ENCODE assay signal across 16 cellular contexts in the genomic region with DNA sequence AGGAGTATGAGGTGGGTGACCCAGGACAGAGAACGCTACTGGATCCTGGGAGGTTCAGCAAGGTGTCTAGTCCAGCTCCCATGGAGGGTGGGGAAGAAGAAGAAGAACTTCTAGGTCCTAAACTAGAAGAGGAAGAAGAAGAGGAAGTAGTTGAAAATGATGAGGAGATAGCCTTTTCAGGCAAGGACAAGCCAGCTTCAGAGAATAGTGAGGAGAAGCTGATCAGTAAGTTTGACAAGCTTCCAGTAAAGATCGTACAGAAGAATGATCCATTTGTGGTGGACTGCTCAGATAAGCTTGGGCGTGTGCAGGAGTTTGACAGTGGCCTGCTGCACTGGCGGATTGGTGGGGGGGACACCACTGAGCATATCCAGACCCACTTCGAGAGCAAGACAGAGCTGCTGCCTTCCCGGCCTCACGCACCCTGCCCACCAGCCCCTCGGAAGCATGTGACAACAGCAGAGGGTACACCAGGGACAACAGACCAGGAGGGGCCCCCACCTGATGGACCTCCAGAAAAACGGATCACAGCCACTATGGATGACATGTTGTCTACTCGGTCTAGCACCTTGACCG. TPM values are rescaled to one million over a fixed set of nuclear protein-coding genes. Genes with fewer than 3 reads are reported as not detected.
DNase-seq lines count a peak whose midpoint lies in the region; ATAC-seq, FAIRE-seq and TF ChIP-seq lines count a peak whose summit lies in the region.
"Had no signal": no experiment of that assay in that cellular context is flagged by ENCODE, and none has a peak within 500 bp of the region (broad histone marks: within the 10 kb centered on the region; RNA-seq: fewer than 3 reads in every experiment).

No MANE protein-coding gene starts in this region.

- ATAC-seq in right lobe of liver (no peak), HepG2 (no peak), T-helper 17 cell (no peak), GM18519 (IDR thresholded peaks at IDR 0.05; ENCODE audit: low FRiP score, unreplicated experiment) (no peak), GM18520 (IDR thresholded peaks at IDR 0.05; ENCODE audit: unreplicated experiment) (no peak)
- ATAC-seq in effector memory CD8-positive, alpha-beta T cell (replicated peaks), result no peak
- ATAC-seq: pancreas had no signal

- no peaks in the 10 kb centered on the region for H3K27me3 ChIP-seq in right lobe of liver
- no peaks in the 10 kb centered on the region for H3K27me3 ChIP-seq in HepG2 (ENCODE audit: control insufficient read depth in 1 of 2, insufficient read depth in 2 of 2, low read length in 2 of 2)
- H3K27me3 ChIP-seq: pancreas, tibial artery had no signal

- in situ Hi-C loops in HepG2 (cut with HindIII; ENCODE audit: extremely low pct_ligation_motif_present, low pct_unique_long_range_greater_than_20kb), result no loop called here
- in situ Hi-C loops in GM13977 (cut with MboI; ENCODE audit: low pct_unique_long_range_greater_than_20kb, low sequenced_read_pairs, unreplicated experiment), result no loop called here

- H3K4me3 ChIP-seq in right lobe of liver (no peak overlapping the region), HepG2 (replicated peaks in 1 of 3; ENCODE audit: insufficient read depth in 1 of 3, low read depth in 2 of 3, low read length in 3 of 3) (no peak overlapping the region)
- H3K4me3 ChIP-seq: pancreas, SK-N-MC, tibial artery had no signal

- H3K9me3 ChIP-seq in right lobe of liver (no peaks in the 10 kb centered on the region), HepG2 (ENCODE audit: low read length) (no peaks in the 10 kb centered on the region), T-helper 17 cell (ENCODE audit: control insufficient read depth, low read length, poor library complexity, severe bottlenecking) (no peaks in the 10 kb centered on the region)
- H3K9me3 ChIP-seq: pancreas, tibial artery had no signal

- TF ChIP-seq EP300 in HepG2 (IDR thresholded peaks at IDR 0.05; ENCODE audit: low read depth in 2 of 2, low read length in 2 of 2) (no peak), HepG2 (CRISPR knock-in tag; IDR thresholded peaks at IDR 0.05; ENCODE audit: borderline replicate concordance) (no peak)

- peaks cover 31% of the 10 kb centered on the region for H3K4me1 Mint-ChIP-seq in T-helper 17 cell
- H3K4me1 Mint-ChIP-seq in effector memory CD8-positive, alpha-beta T cell (ENCODE audit: low read depth in 2 of 2), result peaks cover 24 to 29% of the 10 kb centered on the region in 2 donors

- peak overlapping the region; percentile 89 for H3K27ac Mint-ChIP-seq in T-helper 17 cell
- peak overlapping the region; percentile 17 to 60 for H3K27ac Mint-ChIP-seq in effector memory CD8-positive, alpha-beta T cell

- 77% methylated on average over 2 of the region's 11 CpGs for WGBS in right lobe of liver (ENCODE audit: insufficient coverage, low coverage, low lambda C conversion rate, missing lambda C conversion rate)
- WGBS in HepG2 (ENCODE audit: low lambda C conversion rate), result 98% methylated on average over 8 of the region's 11 CpGs

- H3K4me3 Mint-ChIP-seq in T-helper 17 cell, result no peak overlapping the region
- H3K4me3 Mint-ChIP-seq in effector memory CD8-positive, alpha-beta T cell, result no peak overlapping the region

- no peak overlapping the region for H2AFZ ChIP-seq in HepG2 (ENCODE audit: low read length)

- DNase-seq in right lobe of liver (no peak), HepG2 (ENCODE audit: low spot score) (no peak), T-helper 17 cell (no peak), GM13977 (ENCODE audit: low spot score) (no peak)
- no peak for DNase-seq in effector memory CD8-positive, alpha-beta T cell
- no peak for DNase-seq in stimulated activated CD4-positive, alpha-beta T cell treated with anti-CD3 and anti-CD28 coated beads, Interleukin-1b, Interleukin-23, amount 100 ng/mL, for 48 hours
- DNase-seq: central memory CD4-positive, alpha-beta T cell; DND-41; NCI-H1105 treated with DMSO at 0.1 percent for 48 hours; NCI-H345; pancreas; tibial artery had no signal

- H3K36me3 ChIP-seq in right lobe of liver, result peaks cover 16 to 60% (median 36%) of the 10 kb centered on the region in 4 donors
- peaks cover 29 to 63% of the 10 kb centered on the region in 2 experiments for H3K36me3 ChIP-seq in HepG2 (replicated peaks in 1 of 2; ENCODE audit: control insufficient read depth in 1 of 2, insufficient read depth in 2 of 2, low read length in 2 of 2)

- POLR2A ChIA-PET in HepG2 (lab: Yijun Ruan, JAX), result no interaction called here

- peaks cover 4% of the 10 kb centered on the region for H3K79me2 ChIP-seq in HepG2 (ENCODE audit: insufficient read depth, low read length)

- no peak for TF ChIP-seq POLR2A in right lobe of liver (IDR thresholded peaks at IDR 0.05)
- TF ChIP-seq POLR2A in HepG2 (IDR thresholded peaks at IDR 0.05; ENCODE audit: insufficient read depth in 1 of 2, low read depth in 2 of 2, low read length in 2 of 2), result no peak

- H4K20me1 ChIP-seq in HepG2 (ENCODE audit: insufficient read depth, low read length), result no peaks in the 10 kb centered on the region

- H3K9ac ChIP-seq in HepG2 (ENCODE audit: insufficient read depth, low read depth, low read length), result no peak overlapping the region

- H3K4me1 ChIP-seq in right lobe of liver (peaks cover 0 to 45% (median 17%) of the 10 kb centered on the region in 4 donors), HepG2 (ENCODE audit: insufficient read depth, low read length) (peaks cover 28% of the 10 kb centered on the region)

- CTCF ChIA-PET in HepG2 (lab: Yijun Ruan, JAX; ENCODE audit: low intra/inter-chr PET ratio, low total read pairs), result no interaction called here

- H3K36me3 Mint-ChIP-seq in T-helper 17 cell (ENCODE audit: low read depth), result peaks cover 11% of the 10 kb centered on the region
- peaks cover 81% of the 10 kb centered on the region for H3K36me3 Mint-ChIP-seq in effector memory CD8-positive, alpha-beta T cell (ENCODE audit: insufficient read depth)

- no peaks in the 10 kb centered on the region for H3K27me3 Mint-ChIP-seq in T-helper 17 cell
- no peaks in the 10 kb centered on the region for H3K27me3 Mint-ChIP-seq in effector memory CD8-positive, alpha-beta T cell

- peak overlapping the region in 2 of 3 donors; percentile 100 for H3K27ac ChIP-seq in right lobe of liver
- H3K27ac ChIP-seq in HepG2 (ENCODE audit: extremely low read length, insufficient read depth, low read length), result no peak overlapping the region
- H3K27ac ChIP-seq: epithelial cell of prostate, pancreas, SK-N-MC, tibial artery had no signal

- FAIRE-seq in HepG2 (lab: Jason Lieb, UNC), result no peak
- FAIRE-seq: pancreas had no signal

- no peaks in the 10 kb centered on the region for H3K9me3 Mint-ChIP-seq in effector memory CD8-positive, alpha-beta T cell

- intact Hi-C loops in right lobe of liver (cut with DNase I) (loop anchor here in 1 of 2 donors (10.0 kb wide), 1 partner anchor 74 kb away; no protein-coding TSS in a partner anchor), HepG2 (cut with micrococcal nuclease; ENCODE audit: unreplicated experiment) (no loop called here)

- no peak overlapping the region for H3K4me2 ChIP-seq in HepG2 (ENCODE audit: low read depth, low read length)

- TF ChIP-seq CTCF in right lobe of liver (IDR thresholded peaks at IDR 0.05) (no peak), HepG2 (CRISPR knock-in tag; IDR thresholded peaks at IDR 0.05) (no peak), GM13977 (IDR thresholded peaks at IDR 0.05; ENCODE audit: extremely low read depth, insufficient read depth, missing control alignments) (no peak)

- no TSS peak for BruUV-seq in HepG2 (replicated peaks; lab: Mats Ljungman, UMichigan)

- no peak for TF ChIP-seq RAD21 in HepG2 (CRISPR knock-in tag; IDR thresholded peaks at IDR 0.05)

RNA-seq across cellular contexts. Expression of a gene that starts 8.6 kb away (rescaled TPM):
- total RNA-seq in right lobe of liver, result 10 to 100 TPM; 13.2 to 27.8 (median 19.2) TPM
- 7.9 and 13.5 TPM in 2 replicates for total RNA-seq in HepG2 (2016; rRNA removed; fragmentation: Illumina TruSeq; extraction: Trizol)
- total RNA-seq in HepG2 (2016; cell fraction: cytosol; rRNA removed; fragmentation: Illumina TruSeq; extraction: Trizol; ENCODE audit: low read depth), result 4.3 and 4.8 TPM in 2 replicates
- 8.9 and 14.1 TPM in 2 replicates for total RNA-seq in HepG2 (2016; cell fraction: insoluble cytoplasmic fraction; rRNA removed; fragmentation: Illumina TruSeq; extraction: Trizol)
- total RNA-seq in HepG2 (2016; cell fraction: membrane; rRNA removed; fragmentation: Illumina TruSeq; extraction: Trizol), result 9.7 and 9.9 TPM in 2 replicates
- total RNA-seq in HepG2 (2016; cell fraction: nucleus; rRNA removed; fragmentation: Illumina TruSeq; extraction: Trizol), result 14.6 and 15.0 TPM in 2 replicates
- polyA plus RNA-seq in HepG2 (2011; rRNA removed), result 22.7 and 26.0 TPM in 2 replicates
- 21.0 and 27.5 TPM in 2 replicates for polyA plus RNA-seq in HepG2 (2011; cell fraction: cytosol; rRNA removed)
- polyA plus RNA-seq in HepG2 (2011; cell fraction: nucleus; rRNA removed), result 14.3 and 18.5 TPM in 2 replicates
- polyA plus RNA-seq in HepG2 (2012), result 13.6 and 14.8 TPM in 2 replicates
- polyA plus RNA-seq in HepG2 (2016; cell fraction: cytosol; fragmentation: Illumina TruSeq; extraction: Trizol; ENCODE audit: low read depth), result 2.9 and 4.4 TPM in 2 replicates
- 6.7 and 7.2 TPM in 2 replicates for polyA plus RNA-seq in HepG2 (2016; cell fraction: insoluble cytoplasmic fraction; fragmentation: Illumina TruSeq; extraction: Trizol; ENCODE audit: low read depth)
- polyA plus RNA-seq in HepG2 (2016; cell fraction: membrane; fragmentation: Illumina TruSeq; extraction: Trizol; ENCODE audit: low read depth), result 5.3 and 7.0 TPM in 2 replicates
- 16.2 and 17.4 TPM in 2 replicates for polyA plus RNA-seq in HepG2 (2016; cell fraction: nucleus; fragmentation: Illumina TruSeq; extraction: Trizol; ENCODE audit: insufficient read depth, low read depth)
- polyA minus RNA-seq in HepG2 (2011; rRNA and poly(A)+ RNA removed; ENCODE audit: low replicate concordance), result 41.6 and 80.7 TPM in 2 replicates
- polyA minus RNA-seq in HepG2 (2011; cell fraction: cytosol; rRNA and poly(A)+ RNA removed), result 15.5 and 15.7 TPM in 2 replicates
- 11.7 and 14.5 TPM in 2 replicates for polyA minus RNA-seq in HepG2 (2011; cell fraction: nucleus; rRNA and poly(A)+ RNA removed)
- total RNA-seq in T-helper 17 cell, result 10 to 100 TPM; 12.0 to 14.3 TPM

RNA-seq across cellular contexts. Expression of a gene that starts 47.3 kb away (rescaled TPM):
- total RNA-seq in right lobe of liver (10 to 100 TPM in 5 of 6 experiments, 1 to 10 TPM in 1; 9.6 to 16.9 (median 14.1) TPM), HepG2 (2016; rRNA removed; fragmentation: Illumina TruSeq; extraction: Trizol) (9.0 and 13.2 TPM in 2 replicates), T-helper 17 cell (10 to 100 TPM; 70.2 to 71.2 TPM)
- total RNA-seq in HepG2 (2016; cell fraction: cytosol; rRNA removed; fragmentation: Illumina TruSeq; extraction: Trizol; ENCODE audit: low read depth), result 6.6 and 7.7 TPM in 2 replicates
- 7.9 and 11.9 TPM in 2 replicates for total RNA-seq in HepG2 (2016; cell fraction: insoluble cytoplasmic fraction; rRNA removed; fragmentation: Illumina TruSeq; extraction: Trizol)
- 21.8 and 26.5 TPM in 2 replicates for total RNA-seq in HepG2 (2016; cell fraction: membrane; rRNA removed; fragmentation: Illumina TruSeq; extraction: Trizol)
- total RNA-seq in HepG2 (2016; cell fraction: nucleus; rRNA removed; fragmentation: Illumina TruSeq; extraction: Trizol), result 9.5 and 10.6 TPM in 2 replicates
- polyA plus RNA-seq in HepG2 (2011; rRNA removed), result 35.3 and 40.6 TPM in 2 replicates
- polyA plus RNA-seq in HepG2 (2011; cell fraction: cytosol; rRNA removed), result 29.0 and 30.0 TPM in 2 replicates
- 32.6 and 39.8 TPM in 2 replicates for polyA plus RNA-seq in HepG2 (2011; cell fraction: nucleus; rRNA removed)
- polyA plus RNA-seq in HepG2 (2012), result 12.9 and 16.3 TPM in 2 replicates
- polyA plus RNA-seq in HepG2 (2016; cell fraction: cytosol; fragmentation: Illumina TruSeq; extraction: Trizol; ENCODE audit: low read depth), result 13.9 and 14.2 TPM in 2 replicates
- 13.2 and 16.6 TPM in 2 replicates for polyA plus RNA-seq in HepG2 (2016; cell fraction: insoluble cytoplasmic fraction; fragmentation: Illumina TruSeq; extraction: Trizol; ENCODE audit: low read depth)
- 30.8 and 32.0 TPM in 2 replicates for polyA plus RNA-seq in HepG2 (2016; cell fraction: membrane; fragmentation: Illumina TruSeq; extraction: Trizol; ENCODE audit: low read depth)
- 19.3 and 23.8 TPM in 2 replicates for polyA plus RNA-seq in HepG2 (2016; cell fraction: nucleus; fragmentation: Illumina TruSeq; extraction: Trizol; ENCODE audit: insufficient read depth, low read depth)
- 33.5 and 53.0 TPM in 2 replicates for polyA minus RNA-seq in HepG2 (2011; rRNA and poly(A)+ RNA removed; ENCODE audit: low replicate concordance)
- 11.3 and 14.6 TPM in 2 replicates for polyA minus RNA-seq in HepG2 (2011; cell fraction: cytosol; rRNA and poly(A)+ RNA removed)
- polyA minus RNA-seq in HepG2 (2011; cell fraction: nucleus; rRNA and poly(A)+ RNA removed), result 8.4 and 8.7 TPM in 2 replicates
